Comparison of ENCODE assay signal across 1 cellular context in genomic region chr1:244860914-244861610, GRCh38.
TF ChIP-seq lines count a peak whose summit lies in the region.

No MANE protein-coding gene starts in this region.

TF ChIP-seq in H1, 55 proteins besides CTCF, POLR2A, EP300 and RAD21:
- TF ChIP-seq ATF2 (IDR thresholded peaks at IDR 0.05; ENCODE audit: low read length) (peak; percentile 16; the same call in 1 of the 2 replicates), RXRA (IDR thresholded peaks at IDR 0.05; ENCODE audit: insufficient read depth, low read depth, low read length) (no peak), ATF3 (IDR thresholded peaks at IDR 0.05; ENCODE audit: insufficient read depth, low read depth, low read length) (no peak), BRCA1 (IDR thresholded peaks at IDR 0.05; ENCODE audit: low read depth, low read length) (no peak), MAX (IDR thresholded peaks at IDR 0.05) (no peak)
